12 cellular contexts compared by ENCODE assay signal in the genomic region with DNA sequence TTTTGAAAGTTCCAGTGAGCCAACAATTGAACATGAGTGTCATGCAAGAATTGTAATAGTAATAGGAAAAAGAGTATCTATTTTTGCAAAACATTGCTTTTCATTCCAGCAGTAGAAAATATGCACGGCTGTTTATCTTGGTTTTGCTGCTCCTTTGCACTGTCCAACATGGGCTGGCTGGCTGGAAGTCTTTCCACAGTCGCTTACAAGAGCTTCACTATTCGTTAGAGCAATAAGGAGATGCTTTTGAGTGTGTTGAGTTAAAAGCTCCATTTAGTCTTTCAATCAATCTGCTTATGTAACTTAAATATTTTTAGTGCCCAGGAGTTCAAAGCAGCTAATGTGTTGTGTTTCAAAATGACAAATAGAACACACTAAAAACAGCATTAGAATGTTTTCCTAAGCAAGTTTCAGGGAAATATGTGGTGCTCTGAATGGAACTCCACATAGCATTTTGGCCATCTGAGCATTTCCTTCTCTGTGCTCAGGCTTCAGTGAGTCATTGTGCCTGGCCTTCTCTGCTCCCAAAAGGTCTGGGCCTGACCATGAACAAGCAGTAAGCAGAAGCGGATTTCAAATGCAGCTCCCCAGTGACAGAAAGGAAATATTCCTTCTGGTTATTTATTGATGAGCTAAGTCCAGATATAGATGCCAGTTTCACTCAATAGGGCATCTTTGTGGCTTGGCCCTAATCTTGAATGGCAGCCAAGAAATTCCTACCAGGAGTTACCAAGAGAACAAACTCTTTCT.
A peak's percentile ranks its signal among the peaks of the same experiment; 100 is the strongest.
DNase-seq lines count a peak whose midpoint lies in the region; ATAC-seq and TF ChIP-seq lines count a peak whose summit lies in the region.
"Had no signal": no experiment of that assay in that cellular context is flagged by ENCODE, and none has a peak within 500 bp of the region (broad histone marks: within the 10 kb centered on the region; RNA-seq: fewer than 3 reads in every experiment).

No MANE protein-coding gene starts in this region.

- H3K4me1 ChIP-seq in stomach = peaks cover 0 to 14% (median 0%) of the 10 kb centered on the region in 4 donors
- H3K4me1 ChIP-seq: thyroid gland had no signal

- BruUV-seq in MCF 10A (replicated peaks; lab: Mats Ljungman, UMichigan) = no TSS peak

- no peaks in the 10 kb centered on the region for H3K9me3 Mint-ChIP-seq in MCF 10A (ENCODE audit: unreplicated experiment)
- H3K9me3 Mint-ChIP-seq in stimulated activated naive CD8-positive, alpha-beta T cell treated with anti-CD3 and anti-CD28 coated beads, Interleukin-15, amount 100 ng/mL, for 72 hours = no peaks in the 10 kb centered on the region

- peak overlapping the region in 4 of 5 donors; percentile 7 to 51 (median 14) for H3K27ac ChIP-seq in stomach
- H3K27ac ChIP-seq: thyroid gland had no signal

- TF ChIP-seq CTCF in MCF 10A (IDR thresholded peaks at IDR 0.05; ENCODE audit: unreplicated experiment) (no peak), stomach (IDR thresholded peaks at IDR 0.05) (no peak)

- no peaks in the 10 kb centered on the region for H3K27me3 ChIP-seq in stomach
- H3K27me3 ChIP-seq: thyroid gland had no signal

- no peaks in the 10 kb centered on the region for H3K27me3 Mint-ChIP-seq in MCF 10A (ENCODE audit: insufficient read depth, unreplicated experiment)
- no peaks in the 10 kb centered on the region for H3K27me3 Mint-ChIP-seq in stimulated activated naive CD8-positive, alpha-beta T cell treated with anti-CD3 and anti-CD28 coated beads, Interleukin-15, amount 100 ng/mL, for 72 hours

- CTCF ChIA-PET in MCF 10A (lab: Yijun Ruan, JAX) = interaction anchor here (0.6 to 0.8 kb wide), 2 partner anchors 567 to 1428 kb away, joined by 3 to 4 read pairs; no protein-coding TSS in a partner anchor

- peaks cover 5% of the 10 kb centered on the region for H3K4me1 Mint-ChIP-seq in MCF 10A (ENCODE audit: insufficient read depth, unreplicated experiment)
- H3K4me1 Mint-ChIP-seq in stimulated activated naive CD8-positive, alpha-beta T cell treated with anti-CD3 and anti-CD28 coated beads, Interleukin-15, amount 100 ng/mL, for 72 hours = no peaks in the 10 kb centered on the region

- H3K36me3 ChIP-seq in stomach = no peaks in the 10 kb centered on the region
- H3K36me3 ChIP-seq: thyroid gland had no signal

- DNase-seq in HCEC 1CT (peak; percentile 59), MCF 10A (ENCODE audit: unreplicated experiment) (peak; percentile 18), islet precursor cell (peak; percentile 75), stomach (no peak)
- no peak for DNase-seq in stimulated activated naive CD8-positive, alpha-beta T cell treated with anti-CD3 and anti-CD28 coated beads, Interleukin-15, amount 100 ng/mL, for 72 hours
- DNase-seq: DND-41, NCI-H1417 treated with DMSO at 0.1 percent for 48 hours, thyroid gland had no signal

- TF ChIP-seq EP300 in stomach (IDR thresholded peaks at IDR 0.05) = no peak

- H3K4me3 ChIP-seq in stomach = no peak overlapping the region
- H3K4me3 ChIP-seq: thyroid gland had no signal

- H3K4me3 Mint-ChIP-seq in MCF 10A (ENCODE audit: unreplicated experiment) = no peak overlapping the region
- H3K4me3 Mint-ChIP-seq in stimulated activated naive CD8-positive, alpha-beta T cell treated with anti-CD3 and anti-CD28 coated beads, Interleukin-15, amount 100 ng/mL, for 72 hours = no peak overlapping the region

- POLR2A ChIA-PET in MCF 10A (lab: Yijun Ruan, JAX) = no interaction called here

- 48 to 61% (median 57%) methylated on average over 4 of the region's 4 CpGs for WGBS in stomach, 5 donors

- no peaks in the 10 kb centered on the region for H3K9me3 ChIP-seq in stomach
- H3K9me3 ChIP-seq: thyroid gland had no signal

- TF ChIP-seq POLR2A in stomach (IDR thresholded peaks at IDR 0.05) = no peak

- no peak overlapping the region for H3K27ac Mint-ChIP-seq in MCF 10A (ENCODE audit: low read depth, unreplicated experiment)
- no peak overlapping the region for H3K27ac Mint-ChIP-seq in stimulated activated naive CD8-positive, alpha-beta T cell treated with anti-CD3 and anti-CD28 coated beads, Interleukin-15, amount 100 ng/mL, for 72 hours

- H3K36me3 Mint-ChIP-seq in MCF 10A (ENCODE audit: insufficient read depth, unreplicated experiment) = no peaks in the 10 kb centered on the region

- ATAC-seq in GM21723 (IDR thresholded peaks at IDR 0.05; ENCODE audit: unreplicated experiment) (no peak), GM19324 (IDR thresholded peaks at IDR 0.05; ENCODE audit: low FRiP score, unreplicated experiment) (no peak), HG02610 (IDR thresholded peaks at IDR 0.05; ENCODE audit: unreplicated experiment) (no peak)
- ATAC-seq in stimulated activated naive CD8-positive, alpha-beta T cell treated with anti-CD3 and anti-CD28 coated beads, Interleukin-15, amount 100 ng/mL, for 72 hours = no peak
- ATAC-seq: Panc1 had no signal

- intact Hi-C loops in MCF 10A (cut with micrococcal nuclease) (no loop called here), stomach (cut with DNase I; ENCODE audit: low total_unique reads) (no loop called here)

Comparison
In these comparisons a context has a peak if more than half of its experiments do, and no peak if none do; other contexts are left out.
1. DNase-seq: peak in HCEC 1CT (single experiment), MCF 10A (single experiment) and islet precursor cell (single experiment); none in stomach (single experiment) and stimulated activated naive CD8-positive, alpha-beta T cell treated with anti-CD3 and anti-CD28 coated beads, Interleukin-15, amount 100 ng/mL, for 72 hours (0 of 2).